18 cellular contexts compared by ENCODE assay signal in genomic region chr5:3030511-3031165, GRCh38.
DNase-seq lines count a peak whose midpoint lies in the region; ATAC-seq, FAIRE-seq and TF ChIP-seq lines count a peak whose summit lies in the region.
"Had no signal": no experiment of that assay in that cellular context is flagged by ENCODE, and none has a peak within 500 bp of the region (broad histone marks: within the 10 kb centered on the region; RNA-seq: fewer than 3 reads in every experiment).

No MANE protein-coding gene starts in this region.

- H3K36me3 Mint-ChIP-seq in CD14-positive monocyte (no peaks in the 10 kb centered on the region), neural progenitor cell (no peaks in the 10 kb centered on the region)
- H3K36me3 Mint-ChIP-seq: CD4-positive, CD25-positive, alpha-beta regulatory T cell; CD8-positive, alpha-beta T cell had no signal

- H4K20me1 ChIP-seq in H1 (replicated peaks in 1 of 2; ENCODE audit: control insufficient read depth in 1 of 2, insufficient read depth in 2 of 2, low read length in 2 of 2) (peaks cover 0 to 3% of the 10 kb centered on the region in 2 experiments), neural progenitor cell (ENCODE audit: low read depth) (no peaks in the 10 kb centered on the region), osteoblast (ENCODE audit: insufficient read depth, low read length) (no peaks in the 10 kb centered on the region), GM23248 (ENCODE audit: insufficient read depth) (no peaks in the 10 kb centered on the region)

- H3K4ac ChIP-seq in H1 (replicated peaks; ENCODE audit: insufficient read length, low read depth, low read length), result no peak overlapping the region

- H3K27me3 Mint-ChIP-seq in CD14-positive monocyte (ENCODE audit: low read depth in 3 of 3) (peaks cover 0 to 2% (median 0%) of the 10 kb centered on the region in 3 donors), neural progenitor cell (ENCODE audit: insufficient read depth, low read depth) (peaks cover 7% of the 10 kb centered on the region)
- H3K27me3 Mint-ChIP-seq: CD4-positive, CD25-positive, alpha-beta regulatory T cell had no signal

- H3K4me1 Mint-ChIP-seq in CD14-positive monocyte (no peaks in the 10 kb centered on the region), neural progenitor cell (peaks cover 30% of the 10 kb centered on the region)
- H3K4me1 Mint-ChIP-seq: CD4-positive, CD25-positive, alpha-beta regulatory T cell had no signal

- no peak overlapping the region for H3K14ac ChIP-seq in H1 (ENCODE audit: insufficient read length)

- no peak for TF ChIP-seq POLR2A in H1 (IDR thresholded peaks at IDR 0.05; ENCODE audit: control extremely low read depth in 1 of 2, low read depth in 2 of 2, low read length in 2 of 2)

- intact Hi-C loops in CD14-positive monocyte (cut with micrococcal nuclease), result no loop called here

- H3K4me3 ChIP-seq in H1 (ENCODE audit: extremely low read depth in 1 of 4, insufficient read depth in 2 of 4, low read depth in 3 of 4, low read length in 4 of 4) (no peak overlapping the region), neural progenitor cell (no peak overlapping the region), osteoblast (ENCODE audit: insufficient read depth, low read length) (no peak overlapping the region), GM23248 (no peak overlapping the region)
- H3K4me3 ChIP-seq: GM12878 had no signal

- no peak overlapping the region for H4K5ac ChIP-seq in H1 (ENCODE audit: insufficient read length, low read depth, low read length)

- no peaks in the 10 kb centered on the region for H3K79me2 ChIP-seq in H1 (ENCODE audit: control insufficient read depth in 1 of 2, insufficient read depth in 2 of 2, low read length in 2 of 2)
- no peaks in the 10 kb centered on the region for H3K79me2 ChIP-seq in neural progenitor cell (ENCODE audit: low read depth)
- no peaks in the 10 kb centered on the region for H3K79me2 ChIP-seq in osteoblast (ENCODE audit: insufficient read depth, low read length)
- no peaks in the 10 kb centered on the region for H3K79me2 ChIP-seq in GM23248 (ENCODE audit: insufficient read depth)

- peaks cover 0 to 6% (median 0%) of the 10 kb centered on the region in 4 experiments; a peak in 1 of 7 replicates for H3K4me1 ChIP-seq in H1 (replicated peaks in 1 of 4; ENCODE audit: control insufficient read depth in 3 of 4, insufficient read depth in 4 of 4, low read length in 3 of 4)
- H3K4me1 ChIP-seq in neural progenitor cell, result peaks cover 7% of the 10 kb centered on the region
- H3K4me1 ChIP-seq in osteoblast (ENCODE audit: insufficient read depth, low read length), result no peaks in the 10 kb centered on the region
- no peaks in the 10 kb centered on the region for H3K4me1 ChIP-seq in GM23248 (ENCODE audit: insufficient read depth)
- H3K4me1 ChIP-seq: Caco-2 had no signal

- no peak overlapping the region for H3K18ac ChIP-seq in H1 (ENCODE audit: extremely low read depth, low read length)

- H3K36me3 ChIP-seq in H1 (ENCODE audit: control insufficient read depth in 2 of 4, insufficient read depth in 4 of 4, low read length in 3 of 4) (no peaks in the 10 kb centered on the region), neural progenitor cell (no peaks in the 10 kb centered on the region), osteoblast (ENCODE audit: insufficient read depth, low read length) (no peaks in the 10 kb centered on the region), GM23248 (ENCODE audit: low read depth) (no peaks in the 10 kb centered on the region)

- H3K4me2 ChIP-seq in H1 (ENCODE audit: insufficient read depth in 1 of 2, low read depth in 2 of 2, low read length in 2 of 2) (no peak overlapping the region), neural progenitor cell (no peak overlapping the region), osteoblast (ENCODE audit: insufficient read depth, low read length) (no peak overlapping the region), GM23248 (ENCODE audit: unreplicated experiment) (no peak overlapping the region)

- H3K9ac ChIP-seq in H1 (replicated peaks in 1 of 4; ENCODE audit: extremely low read depth in 1 of 4, low read depth in 3 of 4, low read length in 3 of 4) (no peak overlapping the region), neural progenitor cell (no peak overlapping the region), GM23248 (no peak overlapping the region)

- TF ChIP-seq CTCF in CD14-positive monocyte (IDR thresholded peaks at IDR 0.05), result no peak
- TF ChIP-seq CTCF in H1 (IDR thresholded peaks at IDR 0.05; ENCODE audit: control extremely low read depth in 1 of 3, insufficient read depth in 1 of 3, low read depth in 1 of 3, low read length in 3 of 3), result no peak
- no peak for TF ChIP-seq CTCF in neural progenitor cell (IDR thresholded peaks at IDR 0.05)
- TF ChIP-seq CTCF in osteoblast (IDR thresholded peaks at IDR 0.05; ENCODE audit: extremely low read depth, low read depth, low read length), result no peak

- TF ChIP-seq RAD21 in H1 (IDR thresholded peaks at IDR 0.05 in 1 of 2, conservative IDR thresholded peaks at IDR 0.05 in 1 of 2; ENCODE audit: low read depth in 2 of 2, low read length in 2 of 2), result no peak

- H3K56ac ChIP-seq in H1 (replicated peaks; ENCODE audit: insufficient read length, low read depth, low read length), result no peak overlapping the region

- POLR2A ChIA-PET in H1 (lab: Charles Lee; ENCODE audit: partially characterized antibody), result no interaction called here

- H3K27ac Mint-ChIP-seq in CD14-positive monocyte, result no peak overlapping the region
- H3K27ac Mint-ChIP-seq in neural progenitor cell, result peak overlapping the region; percentile 50
- H3K27ac Mint-ChIP-seq: CD4-positive, CD25-positive, alpha-beta regulatory T cell; CD8-positive, alpha-beta T cell; H9 had no signal

- peaks cover 2% of the 10 kb centered on the region; the same call in 1 of the 2 replicates for H3K23me2 ChIP-seq in H1 (ENCODE audit: low read depth, low read length)

- no peaks in the 10 kb centered on the region for H3K79me1 ChIP-seq in H1 (ENCODE audit: low read depth, low read length)

- in situ Hi-C loops in GM23248 (cut with MboI), result no loop called here

- H3K27ac ChIP-seq in H1 (ENCODE audit: low read depth, low read length) (no peak overlapping the region), neural progenitor cell (no peak overlapping the region), osteoblast (ENCODE audit: low read depth, low read length) (no peak overlapping the region), GM23248 (no peak overlapping the region)

- no peak overlapping the region for H4K91ac ChIP-seq in H1 (replicated peaks; ENCODE audit: insufficient read length, low read length)

- H3K9me3 Mint-ChIP-seq in CD14-positive monocyte (peaks cover 25 to 45% (median 29%) of the 10 kb centered on the region in 7 donors), neural progenitor cell (no peaks in the 10 kb centered on the region)
- H3K9me3 Mint-ChIP-seq: H9 had no signal

- DNase-seq in CD14-positive monocyte (ENCODE audit: low spot score) (peak; percentile 21), H1 (ENCODE audit: low read depth in 1 of 2, low spot score in 2 of 2) (no peak), neural progenitor cell (ENCODE audit: low spot score) (no peak), urothelium cell line (ENCODE audit: low spot score) (no peak), osteoblast (ENCODE audit: insufficient read length, low spot score, missing footprints) (no peak), GM23248 (no peak)
- DNase-seq: C1 segment of cervical spinal cord; Caco-2; CD4-positive, CD25-positive, alpha-beta regulatory T cell; DMS153; EL; GDM1; H9 had no signal

- no peak for TF ChIP-seq EP300 in H1 (IDR thresholded peaks at IDR 0.05; ENCODE audit: borderline replicate concordance in 1 of 2, low read depth in 2 of 2, low read length in 2 of 2)

- no peak for FAIRE-seq in H1 (lab: Jason Lieb, UNC)
- FAIRE-seq in urothelium cell line (lab: Jason Lieb, UNC), result peak; percentile 44
- FAIRE-seq: GM12878 had no signal

- no peak overlapping the region for H3K23ac ChIP-seq in H1 (ENCODE audit: insufficient read length)

- no peak overlapping the region for H2BK15ac ChIP-seq in H1 (ENCODE audit: low read length)

- ATAC-seq in GM21737 (IDR thresholded peaks at IDR 0.05; ENCODE audit: unreplicated experiment), result no peak
- no peak for ATAC-seq in HG03342 (IDR thresholded peaks at IDR 0.05; ENCODE audit: unreplicated experiment)
- ATAC-seq: CD8-positive, alpha-beta T cell; GM12878; HCT116 had no signal

- no peak overlapping the region for H2BK20ac ChIP-seq in H1 (ENCODE audit: low read length)

- CTCF ChIA-PET in H1 (lab: Charles Lee; ENCODE audit: partially characterized antibody), result interaction anchor here (0.6 kb wide), 1 partner anchor 339 kb away, joined by 3 read pairs; no protein-coding TSS in a partner anchor

- H2BK5ac ChIP-seq in H1 (ENCODE audit: low read depth, low read length), result no peak overlapping the region; the same call in 1 of the 2 replicates

- peaks cover 0 to 3% (median 0%) of the 10 kb centered on the region in 4 experiments; a peak in 1 of 7 replicates for H3K27me3 ChIP-seq in H1 (replicated peaks in 1 of 4; ENCODE audit: control insufficient read depth in 3 of 4, extremely low read depth in 1 of 4, insufficient read depth in 3 of 4, low read length in 3 of 4)
- H3K27me3 ChIP-seq in neural progenitor cell, result no peaks in the 10 kb centered on the region
- H3K27me3 ChIP-seq in osteoblast (ENCODE audit: insufficient read depth, low read length), result no peaks in the 10 kb centered on the region
- no peaks in the 10 kb centered on the region for H3K27me3 ChIP-seq in GM23248 (replicated peaks; ENCODE audit: insufficient read depth)

- no peaks in the 10 kb centered on the region for H3K9me2 ChIP-seq in GM23248 (ENCODE audit: insufficient read depth)

- no peak overlapping the region for H2BK120ac ChIP-seq in H1 (replicated peaks; ENCODE audit: low read depth, low read length)

- H2AFZ ChIP-seq in H1 (ENCODE audit: low read length) (no peak overlapping the region), neural progenitor cell (replicated peaks) (no peak overlapping the region), osteoblast (ENCODE audit: low read length) (no peak overlapping the region), GM23248 (no peak overlapping the region)

- H2BK12ac ChIP-seq in H1 (ENCODE audit: low read depth, low read length), result peak overlapping the region; percentile 85; the same call in 1 of the 2 replicates

- no peaks in the 10 kb centered on the region; a peak in 1 of 4 replicates for H3K9me3 ChIP-seq in H1 (ENCODE audit: insufficient read depth in 2 of 2, low read depth in 1 of 2, low read length in 1 of 2)
- H3K9me3 ChIP-seq in neural progenitor cell (ENCODE audit: low read depth), result no peaks in the 10 kb centered on the region
- no peaks in the 10 kb centered on the region for H3K9me3 ChIP-seq in osteoblast (ENCODE audit: low read depth, low read length)
- no peaks in the 10 kb centered on the region for H3K9me3 ChIP-seq in GM23248 (ENCODE audit: low read depth)
- H3K9me3 ChIP-seq: Caco-2 had no signal

- 86% methylated on average over 17 of the region's 21 CpGs; no CpG with 5 or more reads in 1 of the 2 experiments for whole genome bisulfite sequencing in H1 (ENCODE audit: extremely low coverage in 1 of 2, insufficient coverage in 1 of 2, insufficient read length in 1 of 2, insufficient replicate concordance in 2 of 2, low coverage in 1 of 2, low lambda C conversion rate in 2 of 2, missing lambda C conversion rate in 1 of 2), 2 experiments
- 59 to 64% methylated on average over 20 to 21 of the region's 21 CpGs for WGBS in GM23248 (ENCODE audit: low coverage in 1 of 2, low lambda C conversion rate in 2 of 2, missing lambda C conversion rate in 2 of 2), 2 experiments

- H2AK5ac ChIP-seq in H1 (ENCODE audit: low read depth, low read length), result no peak overlapping the region; the same call in 1 of the 2 replicates

- H3K4me3 Mint-ChIP-seq in CD14-positive monocyte (no peak overlapping the region), neural progenitor cell (no peak overlapping the region)
- H3K4me3 Mint-ChIP-seq: CD4-positive, CD25-positive, alpha-beta regulatory T cell; CD8-positive, alpha-beta T cell; H9 had no signal

- H4K8ac ChIP-seq in H1 (ENCODE audit: extremely low read depth, insufficient read depth, low read length), result no peak overlapping the region

- H3F3A ChIP-seq in neural progenitor cell (ENCODE audit: low read depth) (no peaks in the 10 kb centered on the region), GM23248 (ENCODE audit: insufficient read depth) (no peaks in the 10 kb centered on the region)
